ENCODE assay signal across 8 cellular contexts in the genomic region with DNA sequence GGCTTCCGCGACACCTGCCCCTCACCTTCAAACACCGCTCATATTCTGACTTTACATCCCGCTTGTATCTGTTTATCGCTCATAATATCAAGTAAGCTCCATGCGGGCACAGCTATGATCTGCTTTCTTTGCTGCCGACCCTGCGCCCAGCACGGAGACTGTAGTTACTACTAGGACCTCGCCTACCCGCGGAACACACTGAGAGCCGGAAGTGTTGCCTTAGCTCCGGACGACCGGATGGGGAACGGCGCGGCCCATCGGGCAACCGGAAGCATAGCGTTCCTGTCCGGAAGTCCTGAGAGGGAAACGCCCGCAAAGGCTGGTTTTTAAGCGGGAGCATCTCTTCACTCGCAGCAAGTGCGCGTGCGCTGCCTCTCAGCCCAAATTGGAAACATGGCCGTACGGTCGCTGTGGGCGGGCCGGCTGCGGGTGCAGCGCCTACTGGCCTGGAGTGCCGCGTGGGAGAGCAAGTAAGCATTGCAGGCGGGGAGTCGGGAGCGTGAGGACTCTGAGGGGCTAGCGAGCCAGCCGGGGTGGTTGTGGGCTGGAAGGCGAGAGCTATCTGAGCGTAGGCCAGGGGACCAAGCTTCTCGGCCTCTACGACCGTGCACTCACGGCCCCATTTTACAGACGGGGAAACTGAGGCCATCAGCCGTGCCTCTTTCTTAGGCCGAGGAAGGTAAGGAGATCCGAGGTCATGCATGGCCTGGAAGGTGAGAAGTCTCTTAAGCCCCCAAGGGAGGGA. TPM values are rescaled to one million over a fixed set of nuclear protein-coding genes. Genes with fewer than 3 reads are reported as not detected.
DNase-seq lines count a peak whose midpoint lies in the region; ATAC-seq and TF ChIP-seq lines count a peak whose summit lies in the region.

A gene with protein sequence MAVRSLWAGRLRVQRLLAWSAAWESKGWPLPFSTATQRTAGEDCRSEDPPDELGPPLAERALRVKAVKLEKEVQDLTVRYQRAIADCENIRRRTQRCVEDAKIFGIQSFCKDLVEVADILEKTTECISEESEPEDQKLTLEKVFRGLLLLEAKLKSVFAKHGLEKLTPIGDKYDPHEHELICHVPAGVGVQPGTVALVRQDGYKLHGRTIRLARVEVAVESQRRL (plus strand): TSS at position 353 of the 745 bp plus-strand sequence. CDS start 41 bp downstream, at position 394.

- peak; percentile 94 for ATAC-seq in GM21447 (IDR thresholded peaks at IDR 0.05; ENCODE audit: unreplicated experiment)
- peak; percentile 100 for ATAC-seq in mucosa of descending colon

- H3K9ac ChIP-seq in HUES64 (ENCODE audit: low read depth, low read length) = peak within 1 kb of the TSS; percentile 94

- H3K27me3 ChIP-seq in HUES64 (ENCODE audit: insufficient read depth, low read length) = no peaks in the 10 kb centered on the region

- CTCF ChIA-PET in OCI-LY7 (lab: Charles Lee; ENCODE audit: unreplicated experiment) = interaction anchor here (0.6 to 0.7 kb wide), 3 partner anchors 12 to 273 kb away, joined by 3 read pairs; no protein-coding TSS in a partner anchor

- WGBS in HUES64 = under 1% methylated on average over 54 of the region's 54 CpGs

- H3K36me3 ChIP-seq in HUES64 (ENCODE audit: insufficient read depth, low read length) (peaks cover 34% of the 10 kb centered on the region), OCI-LY7 (ENCODE audit: insufficient read depth, low read length) (peaks cover 39% of the 10 kb centered on the region), mucosa of descending colon (ENCODE audit: low read depth) (peaks cover 5% of the 10 kb centered on the region)

- POLR2A ChIA-PET in OCI-LY7 (lab: Charles Lee) = interaction anchor here (1.1 to 11.2 kb wide), 10 partner anchors 9 to 654 kb away, joined by 3 to 183 read pairs (median 6); a partner anchor contains a TSS

- peaks cover 6% of the 10 kb centered on the region; the same call in 1 of the 2 replicates for H4K20me1 ChIP-seq in OCI-LY7 (ENCODE audit: insufficient read depth, low read length)

- H3K27ac ChIP-seq in HUES64 (ENCODE audit: low read depth, low read length) (peak within 1 kb of the TSS; percentile 83), OCI-LY7 (ENCODE audit: low read depth, low read length, poor library complexity, severe bottlenecking) (peak within 1 kb of the TSS; percentile 78)

- DNase-seq in D341Med (ENCODE audit: low spot score) (peak; percentile 95), OCI-LY7 (ENCODE audit: low spot score) (peak; percentile 98), activated T-cell treated with anti-CD3 and anti-CD28 coated beads for 1 hour (ENCODE audit: low read depth) (peak; percentile 78), epithelial cell of esophagus (ENCODE audit: low read depth) (peak; percentile 98), mucosa of descending colon (peak; percentile 95 to 97 (median 95))
- peak; percentile 89 for DNase-seq in stimulated activated CD8-positive, alpha-beta memory T cell treated with anti-CD3 and anti-CD28 coated beads, Interleukin-4, amount 100 ng/mL, for 24 hours (ENCODE audit: low read depth)

- H3K4me3 ChIP-seq in HUES64 (ENCODE audit: low read length) (peak within 1 kb of the TSS; percentile 98), OCI-LY7 (ENCODE audit: low read depth, low read length, poor library complexity, severe bottlenecking) (peak within 1 kb of the TSS; percentile 88), epithelial cell of esophagus (ENCODE audit: low read length) (peak within 1 kb of the TSS; percentile 99), mucosa of descending colon (peak within 1 kb of the TSS; percentile 49)

- H3K9me2 ChIP-seq in OCI-LY7 (ENCODE audit: insufficient read depth, low read length) = no peaks in the 10 kb centered on the region

- peak within 1 kb of the TSS; percentile 74 for H2AFZ ChIP-seq in OCI-LY7 (ENCODE audit: low read length)

- no peaks in the 10 kb centered on the region for H3K9me3 ChIP-seq in HUES64 (ENCODE audit: insufficient read depth, low read depth, low read length)
- no peaks in the 10 kb centered on the region for H3K9me3 ChIP-seq in OCI-LY7 (ENCODE audit: low read length)
- H3K9me3 ChIP-seq in mucosa of descending colon = no peaks in the 10 kb centered on the region

- peaks cover 36% of the 10 kb centered on the region for H3K79me2 ChIP-seq in OCI-LY7 (ENCODE audit: insufficient read depth, low read depth, low read length)

- peak within 1 kb of the TSS; percentile 97 for H3K4me2 ChIP-seq in OCI-LY7 (ENCODE audit: low read length)

- no TSS peak for BruUV-seq in OCI-LY7 (replicated peaks; lab: Mats Ljungman, UMichigan)

- intact Hi-C loops in OCI-LY7 (cut with micrococcal nuclease; ENCODE audit: unreplicated experiment) = loop anchor here (1.0 to 10.0 kb wide), 4 partner anchors 13 to 655 kb away; a partner anchor contains a TSS
- intact Hi-C loops in mucosa of descending colon (cut with DNase I, micrococcal nuclease) = no loop called here

- TF ChIP-seq CTCF in OCI-LY7 (conservative IDR thresholded peaks at IDR 0.05; ENCODE audit: low read length) (no peak), epithelial cell of esophagus (IDR thresholded peaks at IDR 0.05; ENCODE audit: insufficient read depth, low read depth, low read length, missing control alignments) (no peak), mucosa of descending colon (IDR thresholded peaks at IDR 0.05) (peak; percentile 11)

- peaks cover 4% of the 10 kb centered on the region; the same call in 1 of the 2 replicates for H3K4me1 ChIP-seq in HUES64 (ENCODE audit: insufficient read depth, low read length)
- H3K4me1 ChIP-seq in OCI-LY7 (ENCODE audit: insufficient read depth, low read length, poor library complexity, severe bottlenecking) = peaks cover 29% of the 10 kb centered on the region
- H3K4me1 ChIP-seq in mucosa of descending colon (ENCODE audit: low read depth) = peaks cover 5% of the 10 kb centered on the region

RNA-seq across cellular contexts. Expression of the gene that starts here (rescaled TPM):
- polyA plus RNA-seq in HUES64 (2013, experiment 1 of 2) = 17.4 TPM
- polyA plus RNA-seq in HUES64 (2013, experiment 2 of 2) = 15.3 TPM
- total RNA-seq in OCI-LY7 (2014; rRNA removed; shearing (Covaris generic)) = 17.4 and 28.3 TPM in 2 replicates
- total RNA-seq in OCI-LY7 (2022) (37.3 and 41.5 TPM in 2 replicates), mucosa of descending colon (10 to 100 TPM in 2 of 3 donors, 1 to 10 TPM in 1; 9.9 to 15.2 (median 11.1) TPM)

Comparison
In these comparisons a context has a peak if more than half of its experiments do, and no peak if none do; other contexts are left out.
1. Peak in every context shown above with its lines: DNase-seq, ATAC-seq, H3K4me3 ChIP-seq and H3K27ac ChIP-seq.
2. H3K4me3 ChIP-seq: peak in every context shown above with its lines; median percentile 99 in epithelial cell of esophagus; 98 in HUES64; 88 in OCI-LY7; 49 in mucosa of descending colon.